ENCODE assay signal across 27 cellular contexts in the genomic region with DNA sequence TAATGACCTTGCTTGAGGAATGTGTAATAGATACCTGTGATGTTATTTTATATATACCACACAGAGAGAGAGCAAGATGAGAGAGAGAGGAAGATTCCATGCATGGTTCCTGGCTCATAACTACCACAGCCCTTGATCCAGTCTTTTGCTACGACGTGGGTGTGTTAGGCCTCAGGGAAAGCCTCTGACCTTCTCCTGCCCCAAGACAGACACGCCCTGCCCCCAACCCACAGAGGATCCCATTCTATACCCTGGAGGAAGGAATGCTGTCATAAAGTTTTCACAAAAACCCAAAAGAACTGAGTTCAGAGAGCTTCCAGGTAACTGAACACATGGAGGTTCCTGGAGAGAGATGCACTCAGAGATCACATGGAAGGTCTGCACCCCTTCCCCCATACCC.
DNase-seq lines count a peak whose midpoint lies in the region; ATAC-seq and TF ChIP-seq lines count a peak whose summit lies in the region.
"Had no signal": no experiment of that assay in that cellular context is flagged by ENCODE, and none has a peak within 500 bp of the region (broad histone marks: within the 10 kb centered on the region; RNA-seq: fewer than 3 reads in every experiment).

No MANE protein-coding gene starts in this region.

- intact Hi-C loops in activated CD4-positive, alpha-beta T cell treated with anti-CD3 and anti-CD28 coated beads for 36 hours (cut with DNase I, micrococcal nuclease), result loop anchor here in 1 of 2 experiments (5.0 to 10.0 kb wide), 2 partner anchors 1062 to 1200 kb away; a partner anchor contains a TSS

- peaks cover 66% of the 10 kb centered on the region for H3K4me1 Mint-ChIP-seq in activated CD4-positive, alpha-beta T cell treated with anti-CD3 and anti-CD28 coated beads for 36 hours
- H3K4me1 Mint-ChIP-seq in activated naive CD8-positive, alpha-beta T cell (ENCODE audit: low read depth), result peaks cover 76% of the 10 kb centered on the region
- H3K4me1 Mint-ChIP-seq in osteocyte (ENCODE audit: unreplicated experiment), result peaks cover 28% of the 10 kb centered on the region

- H3K27ac ChIP-seq in HEK293 (ENCODE audit: extremely low read depth, low read depth, low read length), result no peak overlapping the region
- H3K27ac ChIP-seq: 22Rv1; ascending aorta; BLaER1 treated with 17β-estradiol and CSF1 and Interleukin-3, amounts not matched to agents 10 nM and 100 nM; coronary artery; prostate gland; right lobe of liver had no signal

- no peaks in the 10 kb centered on the region for H3K27me3 Mint-ChIP-seq in activated CD4-positive, alpha-beta T cell treated with anti-CD3 and anti-CD28 coated beads for 36 hours
- H3K27me3 Mint-ChIP-seq in activated naive CD8-positive, alpha-beta T cell, result no peaks in the 10 kb centered on the region
- H3K27me3 Mint-ChIP-seq in osteocyte (ENCODE audit: unreplicated experiment), result no peaks in the 10 kb centered on the region

- H3K36me3 ChIP-seq in HEK293 (ENCODE audit: control insufficient read depth in 2 of 2, insufficient read depth in 1 of 2, low read length in 2 of 2), result no peaks in the 10 kb centered on the region
- H3K36me3 ChIP-seq: ascending aorta, prostate gland, right lobe of liver had no signal

- peaks cover 1% of the 10 kb centered on the region for H3K9me3 Mint-ChIP-seq in activated CD4-positive, alpha-beta T cell treated with anti-CD3 and anti-CD28 coated beads for 36 hours (ENCODE audit: low read depth)
- no peaks in the 10 kb centered on the region for H3K9me3 Mint-ChIP-seq in activated naive CD8-positive, alpha-beta T cell (ENCODE audit: low read depth)
- peaks cover 11% of the 10 kb centered on the region for H3K9me3 Mint-ChIP-seq in osteocyte (ENCODE audit: unreplicated experiment)
- H3K9me3 Mint-ChIP-seq: activated naive CD4-positive, alpha-beta T cell treated with anti-CD3 and anti-CD28 coated beads, Interleukin-2, amount 50 U/mL, for 72 hours; T-helper 2 cell treated with Interferon-gamma antibody and Interleukin-4, amounts not matched to agents 5 μg/mL and 100 μg/mL, for 36 hours had no signal

- no peak for TF ChIP-seq CTCF in HEK293 (tag by site-specific recombination; IDR thresholded peaks at IDR 0.05)
- no peak for TF ChIP-seq CTCF in osteocyte (IDR thresholded peaks at IDR 0.05)

- H3K36me3 Mint-ChIP-seq in activated CD4-positive, alpha-beta T cell treated with anti-CD3 and anti-CD28 coated beads for 36 hours (ENCODE audit: low read depth), result peaks cover 30% of the 10 kb centered on the region
- H3K36me3 Mint-ChIP-seq in activated naive CD8-positive, alpha-beta T cell, result peaks cover 14% of the 10 kb centered on the region
- H3K36me3 Mint-ChIP-seq in osteocyte (ENCODE audit: unreplicated experiment), result peaks cover 12% of the 10 kb centered on the region

- POLR2A ChIA-PET in activated CD4-positive, alpha-beta T cell treated with anti-CD3 and anti-CD28 coated beads for 36 hours (lab: Charles Lee), result no interaction called here
- POLR2A ChIA-PET in HEK293 (lab: Yijun Ruan, JAX), result interaction anchor here (0.7 kb wide), 1 partner anchor 164 kb away, joined by 5 read pairs; no protein-coding TSS in a partner anchor

- H3K4me3 ChIP-seq in HEK293 (ENCODE audit: low read depth, low read length), result no peak overlapping the region
- H3K4me3 ChIP-seq: ascending aorta; BLaER1 treated with 17β-estradiol and CSF1 and Interleukin-3, amounts not matched to agents 10 nM and 100 nM; coronary artery; prostate gland; right lobe of liver had no signal

- ATAC-seq in activated CD4-positive, alpha-beta T cell treated with anti-CD3 and anti-CD28 coated beads for 36 hours, result no peak
- ATAC-seq: activated naive CD4-positive, alpha-beta T cell treated with anti-CD3 and anti-CD28 coated beads, Interleukin-2, amount 50 U/mL, for 72 hours; left ventricle myocardium superior; right lobe of liver had no signal

- H3K4me3 Mint-ChIP-seq in activated CD4-positive, alpha-beta T cell treated with anti-CD3 and anti-CD28 coated beads for 36 hours, result no peak overlapping the region
- H3K4me3 Mint-ChIP-seq in activated naive CD8-positive, alpha-beta T cell, result no peak overlapping the region
- no peak overlapping the region for H3K4me3 Mint-ChIP-seq in osteocyte (ENCODE audit: unreplicated experiment)
- H3K4me3 Mint-ChIP-seq: T-helper 2 cell treated with Interferon-gamma antibody and Interleukin-4, amounts not matched to agents 5 μg/mL and 100 μg/mL, for 36 hours had no signal

- no peak for DNase-seq in activated CD4-positive, alpha-beta T cell treated with anti-CD3 and anti-CD28 coated beads for 36 hours
- no peak for DNase-seq in activated CD4-positive, alpha-beta T cell treated with anti-CD3 and anti-CD28 coated beads for 4 hours
- peak; percentile 35 for DNase-seq in left kidney (ENCODE audit: low read depth, low spot score)
- DNase-seq in osteocyte (ENCODE audit: extremely low spot score, unreplicated experiment), result no peak
- DNase-seq in NCI-H2196 (lab: John Stamatoyannopoulos, UW; ENCODE audit: unreplicated experiment), result no peak
- no peak for DNase-seq in LoVo (ENCODE audit: low spot score)
- DNase-seq: activated CD4-positive, CD25-positive, alpha-beta regulatory T cell treated with anti-CD3 and anti-CD28 coated beads, Interleukin-2, amount 50 U/mL, for 72 hours; effector CD8-positive, alpha-beta T cell; left ventricle myocardium superior; NCI-H1092; NCI-H1694; NCI-H446; NCI-H774; nucleus accumbens; right lobe of liver; SHP77 treated with DMSO at 0.1 percent for 48 hours; stimulated activated CD4-positive, alpha-beta T cell treated with anti-CD3 and anti-CD28 coated beads, Interleukin-4, amount 100 ng/mL, for 1 hour; trophoblast cell had no signal

- H3K9me3 ChIP-seq in HEK293 (ENCODE audit: control insufficient read depth, insufficient read depth, low read depth, low read length), result no peaks in the 10 kb centered on the region
- H3K9me3 ChIP-seq: ascending aorta, prostate gland, right lobe of liver had no signal

- CTCF ChIA-PET in activated CD4-positive, alpha-beta T cell treated with anti-CD3 and anti-CD28 coated beads for 36 hours (lab: Charles Lee), result no interaction called here
- CTCF ChIA-PET in HEK293 (lab: Yijun Ruan, JAX), result no interaction called here

- H3K27ac Mint-ChIP-seq in activated CD4-positive, alpha-beta T cell treated with anti-CD3 and anti-CD28 coated beads for 36 hours, result peak overlapping the region; percentile 79
- peak overlapping the region; percentile 81 for H3K27ac Mint-ChIP-seq in activated naive CD8-positive, alpha-beta T cell
- H3K27ac Mint-ChIP-seq in osteocyte (ENCODE audit: unreplicated experiment), result no peak overlapping the region

- H3K4me1 ChIP-seq in HEK293 (ENCODE audit: control insufficient read depth, insufficient read depth, low read length), result no peaks in the 10 kb centered on the region
- H3K4me1 ChIP-seq: ascending aorta, prostate gland, right lobe of liver had no signal

TF ChIP-seq in HEK293, 187 proteins besides CTCF, POLR2A, EP300 and RAD21:
- TF ChIP-seq, protein P1, sequence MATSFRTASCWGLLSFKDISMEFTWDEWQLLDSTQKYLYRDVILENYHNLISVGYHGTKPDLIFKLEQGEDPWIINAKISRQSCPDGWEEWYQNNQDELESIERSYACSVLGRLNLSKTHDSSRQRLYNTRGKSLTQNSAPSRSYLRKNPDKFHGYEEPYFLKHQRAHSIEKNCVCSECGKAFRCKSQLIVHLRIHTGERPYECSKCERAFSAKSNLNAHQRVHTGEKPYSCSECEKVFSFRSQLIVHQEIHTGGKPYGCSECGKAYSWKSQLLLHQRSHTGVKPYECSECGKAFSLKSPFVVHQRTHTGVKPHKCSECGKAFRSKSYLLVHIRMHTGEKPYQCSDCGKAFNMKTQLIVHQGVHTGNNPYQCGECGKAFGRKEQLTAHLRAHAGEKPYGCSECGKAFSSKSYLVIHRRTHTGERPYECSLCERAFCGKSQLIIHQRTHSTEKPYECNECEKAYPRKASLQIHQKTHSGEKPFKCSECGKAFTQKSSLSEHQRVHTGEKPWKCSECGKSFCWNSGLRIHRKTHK (tag by site-specific recombination; IDR thresholded peaks at IDR 0.05), result no peak
- 0 out of 2 replicates have a peak, but pooled peaks have one; percentile 41 for TF ChIP-seq ZNF211 (tag by site-specific recombination; IDR thresholded peaks at IDR 0.05; ENCODE audit: low read depth)
